ENCODE assay signal across 25 cellular contexts in genomic region chr9:33393581-33393980, GRCh38. TPM values are rescaled to one million over a fixed set of nuclear protein-coding genes. Genes with fewer than 3 reads are reported as not detected.
A peak's percentile ranks its signal among the peaks of the same experiment; 100 is the strongest.
DNase-seq lines count a peak whose midpoint lies in the region; ATAC-seq, FAIRE-seq and TF ChIP-seq lines count a peak whose summit lies in the region.
"Had no signal": no experiment of that assay in that cellular context is flagged by ENCODE, and none has a peak within 500 bp of the region (broad histone marks: within the 10 kb centered on the region; RNA-seq: fewer than 3 reads in every experiment).

No MANE protein-coding gene starts in this region.

- H3K9ac ChIP-seq in IMR-90 (ENCODE audit: low read depth, low read length) (no peak overlapping the region), astrocyte (ENCODE audit: low read length) (no peak overlapping the region), neural progenitor cell (no peak overlapping the region)

- H3K79me1 ChIP-seq in IMR-90 (ENCODE audit: low read depth in 1 of 2, low read length in 2 of 2): no peaks in the 10 kb centered on the region

- peaks cover 4% of the 10 kb centered on the region for H3K36me3 Mint-ChIP-seq in astrocyte (ENCODE audit: low read depth, unreplicated experiment)
- no peaks in the 10 kb centered on the region for H3K36me3 Mint-ChIP-seq in neural progenitor cell
- H3K36me3 Mint-ChIP-seq: CD8-positive, alpha-beta T cell; stimulated activated memory B cell treated with anti-CD40 and anti-IgM and Interleukin-4, amounts not matched to agents 10 μg/mL and 1 μg/mL and 100 μg/mL, for 72 hours had no signal

- H3K27ac ChIP-seq in IMR-90 (ENCODE audit: insufficient read depth, low read length) (no peak overlapping the region), astrocyte (ENCODE audit: low read depth, low read length) (no peak overlapping the region), hepatocyte (peak overlapping the region; percentile 86), neural progenitor cell (no peak overlapping the region)
- H3K27ac ChIP-seq: epithelial cell of prostate, foreskin keratinocyte, SJCRH30, thoracic aorta had no signal

- H3K4me1 ChIP-seq in IMR-90 (ENCODE audit: control insufficient read depth, insufficient read depth, low read length) (peaks cover 12% of the 10 kb centered on the region), astrocyte (ENCODE audit: insufficient read depth, low read length) (peaks cover 5% of the 10 kb centered on the region), hepatocyte (ENCODE audit: insufficient read depth) (peaks cover 21% of the 10 kb centered on the region), neural progenitor cell (peaks cover 4% of the 10 kb centered on the region)
- H3K4me1 ChIP-seq: foreskin keratinocyte, SJCRH30 had no signal

- H3K27me3 Mint-ChIP-seq in astrocyte (ENCODE audit: low read depth, unreplicated experiment): peaks cover 22% of the 10 kb centered on the region
- peaks cover 6% of the 10 kb centered on the region for H3K27me3 Mint-ChIP-seq in neural progenitor cell (ENCODE audit: insufficient read depth, low read depth)
- H3K27me3 Mint-ChIP-seq: activated naive CD8-positive, alpha-beta T cell treated with anti-CD3 and anti-CD28 coated beads, Interleukin-2, amount 50 U/mL, for 24 hours had no signal

- H4K5ac ChIP-seq in IMR-90 (ENCODE audit: low read depth, low read length): no peak overlapping the region

- no peak overlapping the region for H4K8ac ChIP-seq in IMR-90 (ENCODE audit: low read depth in 2 of 2, low read length in 2 of 2)

- in situ Hi-C loops in IMR-90 (cut with MboI; ENCODE audit: low sequenced_read_pairs): no loop called here

- H2AK9ac ChIP-seq in IMR-90 (replicated peaks; ENCODE audit: low read depth, low read length, poor library complexity): no peak overlapping the region

- H3K27me3 ChIP-seq in IMR-90 (ENCODE audit: control insufficient read depth, insufficient read depth, low read length): peaks cover 1% of the 10 kb centered on the region
- peaks cover 3% of the 10 kb centered on the region for H3K27me3 ChIP-seq in astrocyte (ENCODE audit: insufficient read depth, low read length)
- no peaks in the 10 kb centered on the region for H3K27me3 ChIP-seq in hepatocyte
- H3K27me3 ChIP-seq in neural progenitor cell: no peaks in the 10 kb centered on the region
- H3K27me3 ChIP-seq: dorsolateral prefrontal cortex, foreskin keratinocyte, SJCRH30 had no signal

- H3K23ac ChIP-seq in IMR-90 (ENCODE audit: low read depth, low read length): no peak overlapping the region

- H3K4me3 ChIP-seq in IMR-90 (ENCODE audit: insufficient read depth, low read depth, low read length): no peak overlapping the region
- no peak overlapping the region for H3K4me3 ChIP-seq in astrocyte (ENCODE audit: insufficient read depth, low read depth, low read length)
- no peak overlapping the region for H3K4me3 ChIP-seq in hepatocyte
- no peak overlapping the region for H3K4me3 ChIP-seq in neural progenitor cell
- H3K4me3 ChIP-seq: dorsolateral prefrontal cortex, SJCRH30, thoracic aorta had no signal

- 74% methylated on average over 8 of the region's 11 CpGs; no CpG with 5 or more reads in 1 of the 2 experiments for WGBS in IMR-90 (ENCODE audit: extremely low coverage in 2 of 2, insufficient read length in 1 of 2), 2 experiments
- 87% methylated on average over 11 of the region's 11 CpGs for WGBS in hepatocyte (ENCODE audit: low lambda C conversion rate, missing lambda C conversion rate)

- TF ChIP-seq CTCF in IMR-90 (conservative IDR thresholded peaks at IDR 0.05; ENCODE audit: low read depth, low read length) (no peak), astrocyte (IDR thresholded peaks at IDR 0.05; ENCODE audit: insufficient read depth, low read depth, low read length) (no peak), hepatocyte (IDR thresholded peaks at IDR 0.05; ENCODE audit: poor library complexity) (no peak), neural progenitor cell (IDR thresholded peaks at IDR 0.05) (no peak)

- H2BK5ac ChIP-seq in IMR-90 (ENCODE audit: low read depth, low read length, poor library complexity, severe bottlenecking): no peak overlapping the region

- no peak overlapping the region for H2BK20ac ChIP-seq in IMR-90 (ENCODE audit: low read depth, low read length)

- H2BK120ac ChIP-seq in IMR-90 (ENCODE audit: low read depth, low read length): 0 out of 2 replicates have a peak overlapping the region, but pooled peaks have one; percentile 4

- H3K14ac ChIP-seq in IMR-90 (replicated peaks; ENCODE audit: low read depth, low read length): no peak overlapping the region

- H3K36me3 ChIP-seq in IMR-90 (ENCODE audit: control insufficient read depth, insufficient read depth, low read length) (no peaks in the 10 kb centered on the region), astrocyte (ENCODE audit: insufficient read depth, low read length) (no peaks in the 10 kb centered on the region), hepatocyte (replicated peaks; ENCODE audit: insufficient read depth, low read depth) (no peaks in the 10 kb centered on the region), neural progenitor cell (no peaks in the 10 kb centered on the region)
- H3K36me3 ChIP-seq: SJCRH30, thoracic aorta had no signal

- dilution Hi-C loops in IMR-90 (cut with HindIII; ENCODE audit: low sequenced_read_pairs, unreplicated experiment): no loop called here

- H3K9me1 ChIP-seq in IMR-90 (ENCODE audit: insufficient read depth, low read length): no peaks in the 10 kb centered on the region; the same call in 1 of the 2 replicates

- H3K79me2 ChIP-seq in astrocyte (ENCODE audit: insufficient read depth, low read length) (no peaks in the 10 kb centered on the region), hepatocyte (no peaks in the 10 kb centered on the region), neural progenitor cell (ENCODE audit: low read depth) (no peaks in the 10 kb centered on the region)

- no peaks in the 10 kb centered on the region for H3K9me3 Mint-ChIP-seq in astrocyte (ENCODE audit: unreplicated experiment)
- H3K9me3 Mint-ChIP-seq in neural progenitor cell: no peaks in the 10 kb centered on the region
- H3K9me3 Mint-ChIP-seq: activated naive CD8-positive, alpha-beta T cell treated with anti-CD3 and anti-CD28 coated beads, Interleukin-2, amount 50 U/mL, for 24 hours; CD8-positive, alpha-beta T cell; stimulated activated memory B cell treated with anti-CD40 and anti-IgM and Interleukin-4, amounts not matched to agents 10 μg/mL and 1 μg/mL and 100 μg/mL, for 72 hours had no signal

- FAIRE-seq in astrocyte (lab: Jason Lieb, UNC): no peak
- no peak for FAIRE-seq in HTR-8/SVneo (lab: Jason Lieb, UNC)

- peak overlapping the region; percentile 10 for H3K4me3 Mint-ChIP-seq in astrocyte (ENCODE audit: unreplicated experiment)
- H3K4me3 Mint-ChIP-seq in neural progenitor cell: no peak overlapping the region
- H3K4me3 Mint-ChIP-seq: activated naive CD8-positive, alpha-beta T cell treated with anti-CD3 and anti-CD28 coated beads, Interleukin-2, amount 50 U/mL, for 24 hours; CD8-positive, alpha-beta T cell; stimulated activated memory B cell treated with anti-CD40 and anti-IgM and Interleukin-4, amounts not matched to agents 10 μg/mL and 1 μg/mL and 100 μg/mL, for 72 hours had no signal

- H3K9me3 ChIP-seq in IMR-90 (ENCODE audit: control insufficient read depth, insufficient read depth, low read length) (no peaks in the 10 kb centered on the region), astrocyte (ENCODE audit: insufficient read depth, low read depth, low read length) (no peaks in the 10 kb centered on the region), hepatocyte (ENCODE audit: low read depth) (no peaks in the 10 kb centered on the region), neural progenitor cell (ENCODE audit: low read depth) (no peaks in the 10 kb centered on the region)
- H3K9me3 ChIP-seq: SJCRH30, thoracic aorta had no signal

- no peak overlapping the region for H2AFZ ChIP-seq in IMR-90 (replicated peaks; ENCODE audit: low read length, poor library complexity)
- H2AFZ ChIP-seq in astrocyte (ENCODE audit: low read depth, low read length): no peak overlapping the region
- H2AFZ ChIP-seq in hepatocyte: no peak overlapping the region
- H2AFZ ChIP-seq in neural progenitor cell (replicated peaks): no peak overlapping the region

- no peak for TF ChIP-seq POLR2A in IMR-90 (IDR thresholded peaks at IDR 0.05; ENCODE audit: low read depth, low read length)

- H2BK15ac ChIP-seq in IMR-90 (ENCODE audit: low read depth, low read length): peak overlapping the region; percentile 75; the same call in 1 of the 3 replicates

- H3K27ac Mint-ChIP-seq in astrocyte (ENCODE audit: unreplicated experiment): no peak overlapping the region
- H3K27ac Mint-ChIP-seq in neural progenitor cell: peak overlapping the region; percentile 48
- H3K27ac Mint-ChIP-seq: activated naive CD8-positive, alpha-beta T cell treated with anti-CD3 and anti-CD28 coated beads, Interleukin-2, amount 50 U/mL, for 24 hours; CD8-positive, alpha-beta T cell; stimulated activated memory B cell treated with anti-CD40 and anti-IgM and Interleukin-4, amounts not matched to agents 10 μg/mL and 1 μg/mL and 100 μg/mL, for 72 hours had no signal

- H3K18ac ChIP-seq in IMR-90 (ENCODE audit: low read depth, low read length): no peak overlapping the region

- no peak overlapping the region for H3K4me2 ChIP-seq in IMR-90 (ENCODE audit: low read depth, low read length)
- no peak overlapping the region for H3K4me2 ChIP-seq in astrocyte (ENCODE audit: low read length)
- peak overlapping the region; percentile 68 for H3K4me2 ChIP-seq in hepatocyte
- H3K4me2 ChIP-seq in neural progenitor cell: no peak overlapping the region

- no peaks in the 10 kb centered on the region for H3F3A ChIP-seq in neural progenitor cell (ENCODE audit: low read depth)

- no peaks in the 10 kb centered on the region; the same call in 1 of the 2 replicates for H4K20me1 ChIP-seq in IMR-90 (ENCODE audit: insufficient read depth, low read length)
- H4K20me1 ChIP-seq in astrocyte (ENCODE audit: insufficient read depth, low read length): no peaks in the 10 kb centered on the region
- no peaks in the 10 kb centered on the region for H4K20me1 ChIP-seq in hepatocyte (ENCODE audit: insufficient read depth, poor library complexity, severe bottlenecking)
- no peaks in the 10 kb centered on the region for H4K20me1 ChIP-seq in neural progenitor cell (ENCODE audit: low read depth)

- BruUV-seq in IMR-90 (replicated peaks; lab: Mats Ljungman, UMichigan): no TSS peak

- H3K9me2 ChIP-seq in hepatocyte (replicated peaks; ENCODE audit: insufficient read depth): no peaks in the 10 kb centered on the region

- H3K56ac ChIP-seq in IMR-90 (ENCODE audit: extremely low read depth, insufficient read depth, low read length): no peak overlapping the region

- H3K4ac ChIP-seq in IMR-90 (ENCODE audit: low read depth, low read length): no peak overlapping the region

- no peak overlapping the region for H2AK5ac ChIP-seq in IMR-90 (ENCODE audit: low read depth, low read length)

- no peak for TF ChIP-seq RAD21 in IMR-90 (IDR thresholded peaks at IDR 0.05; ENCODE audit: low read length)

- CTCF ChIA-PET in IMR-90 (lab: Yijun Ruan, JAX): no interaction called here

- H4K91ac ChIP-seq in IMR-90 (ENCODE audit: insufficient read depth, low read depth, low read length): no peak overlapping the region

- POLR2A ChIA-PET in IMR-90 (lab: Charles Lee; ENCODE audit: unreplicated experiment): no interaction called here

- intact Hi-C loops in IMR-90 (cut with micrococcal nuclease): no loop called here

- ATAC-seq in IMR-90 (ENCODE audit: low read depth): no peak
- ATAC-seq in GM21737 (IDR thresholded peaks at IDR 0.05; ENCODE audit: unreplicated experiment): no peak
- ATAC-seq: activated naive CD8-positive, alpha-beta T cell treated with anti-CD3 and anti-CD28 coated beads, Interleukin-2, amount 50 U/mL, for 24 hours; CD8-positive, alpha-beta T cell; foreskin keratinocyte; sciatic nerve; stimulated activated memory B cell treated with anti-CD40 and anti-IgM and Interleukin-4, amounts not matched to agents 10 μg/mL and 1 μg/mL and 100 μg/mL, for 72 hours had no signal

- no peak for DNase-seq in IMR-90
- no peak for DNase-seq in astrocyte (ENCODE audit: low read depth)
- no peak for DNase-seq in hepatocyte (ENCODE audit: low spot score)
- DNase-seq in neural progenitor cell (ENCODE audit: low spot score): no peak
- DNase-seq in DMS79 treated with DMSO at 0.1 percent for 48 hours (lab: John Stamatoyannopoulos, UW): no peak
- no peak for DNase-seq in HTR-8/SVneo (ENCODE audit: insufficient read length, low spot score)
- DNase-seq in 8988T: no peak
- DNase-seq: activated CD4-positive, alpha-beta T cell treated with anti-CD3 and anti-CD28 coated beads, Interleukin-2, amount 50 U/mL, for 48 hours; activated effector memory CD4-positive, alpha-beta T cell treated with anti-CD3 and anti-CD28 coated beads, Interleukin-2, amount 50 U/mL, for 16 hours; activated naive CD8-positive, alpha-beta T cell treated with anti-CD3 and anti-CD28 coated beads, Interleukin-2, amount 50 U/mL, for 24 hours; CD8-positive, alpha-beta T cell; DMS79; foreskin keratinocyte; GOT3; NCI-H1417; NCI-H774; nucleus accumbens; SJCRH30; T-helper 2 cell had no signal

- H3K4me1 Mint-ChIP-seq in astrocyte (ENCODE audit: low read depth, unreplicated experiment) (peaks cover 18% of the 10 kb centered on the region), neural progenitor cell (peaks cover 34% of the 10 kb centered on the region)
- H3K4me1 Mint-ChIP-seq: activated naive CD8-positive, alpha-beta T cell treated with anti-CD3 and anti-CD28 coated beads, Interleukin-2, amount 50 U/mL, for 24 hours; stimulated activated memory B cell treated with anti-CD40 and anti-IgM and Interleukin-4, amounts not matched to agents 10 μg/mL and 1 μg/mL and 100 μg/mL, for 72 hours had no signal

RNA-seq across cellular contexts. Expression of gene AQP7, which starts 8.8 kb away (rescaled TPM):
- total RNA-seq in IMR-90 (2012; rRNA removed) (0.28 TPM in 1 of 2 replicates, not detected in the other), astrocyte (0.65 and 1.9 TPM in 2 replicates), hepatocyte (8.5 and 11.2 TPM in 2 replicates), neural progenitor cell (ENCODE audit: low replicate concordance) (0.25 TPM in 1 of 2 replicates, not detected in the other)
- polyA plus RNA-seq in IMR-90 (2012; rRNA removed) (0.07 TPM in 1 of 2 replicates, not detected in the other), hepatocyte (11.6 and 16.6 TPM in 2 replicates)
- polyA plus RNA-seq in IMR-90 (2012; cell fraction: cytosol; rRNA removed): 0.05 and 0.20 TPM in 2 replicates
- polyA plus RNA-seq in IMR-90 (2012; cell fraction: nucleus; rRNA removed; ENCODE audit: low replicate concordance): 0.42 and 0.61 TPM in 2 replicates
- total RNA-seq: CD8-positive, alpha-beta T cell; foreskin keratinocyte had no signal
- polyA plus RNA-seq: foreskin keratinocyte had no signal

RNA-seq across cellular contexts. Expression of gene AQP3, which starts 53.8 kb away (rescaled TPM):
- total RNA-seq in IMR-90 (2012; rRNA removed) (3.3 and 3.8 TPM in 2 replicates), astrocyte (3.2 and 4.6 TPM in 2 replicates), hepatocyte (97.1 and 101 TPM in 2 replicates), neural progenitor cell (ENCODE audit: low replicate concordance) (0.45 and 0.90 TPM in 2 replicates)
- polyA plus RNA-seq in IMR-90 (2012; rRNA removed) (10.4 and 12.2 TPM in 2 replicates), hepatocyte (99.3 and 123 TPM in 2 replicates)
- polyA plus RNA-seq in IMR-90 (2012; cell fraction: cytosol; rRNA removed): 14.4 and 24.3 TPM in 2 replicates
- polyA plus RNA-seq in IMR-90 (2012; cell fraction: nucleus; rRNA removed; ENCODE audit: low replicate concordance): 9.0 and 17.5 TPM in 2 replicates

Comparison
In these comparisons a context has a peak if more than half of its experiments do, and no peak if none do; other contexts are left out.
1. RNA of gene AQP3, which starts 53.8 kb away (total RNA-seq): 97.1 to 101 TPM in hepatocyte; 3.3 to 3.8 TPM in IMR-90, 3.2 to 4.6 TPM in astrocyte and 0.45 to 0.90 TPM in neural progenitor cell; every median in the first group is over 10 times any median in the second.